8 cellular contexts compared by ENCODE assay signal in the genomic region with DNA sequence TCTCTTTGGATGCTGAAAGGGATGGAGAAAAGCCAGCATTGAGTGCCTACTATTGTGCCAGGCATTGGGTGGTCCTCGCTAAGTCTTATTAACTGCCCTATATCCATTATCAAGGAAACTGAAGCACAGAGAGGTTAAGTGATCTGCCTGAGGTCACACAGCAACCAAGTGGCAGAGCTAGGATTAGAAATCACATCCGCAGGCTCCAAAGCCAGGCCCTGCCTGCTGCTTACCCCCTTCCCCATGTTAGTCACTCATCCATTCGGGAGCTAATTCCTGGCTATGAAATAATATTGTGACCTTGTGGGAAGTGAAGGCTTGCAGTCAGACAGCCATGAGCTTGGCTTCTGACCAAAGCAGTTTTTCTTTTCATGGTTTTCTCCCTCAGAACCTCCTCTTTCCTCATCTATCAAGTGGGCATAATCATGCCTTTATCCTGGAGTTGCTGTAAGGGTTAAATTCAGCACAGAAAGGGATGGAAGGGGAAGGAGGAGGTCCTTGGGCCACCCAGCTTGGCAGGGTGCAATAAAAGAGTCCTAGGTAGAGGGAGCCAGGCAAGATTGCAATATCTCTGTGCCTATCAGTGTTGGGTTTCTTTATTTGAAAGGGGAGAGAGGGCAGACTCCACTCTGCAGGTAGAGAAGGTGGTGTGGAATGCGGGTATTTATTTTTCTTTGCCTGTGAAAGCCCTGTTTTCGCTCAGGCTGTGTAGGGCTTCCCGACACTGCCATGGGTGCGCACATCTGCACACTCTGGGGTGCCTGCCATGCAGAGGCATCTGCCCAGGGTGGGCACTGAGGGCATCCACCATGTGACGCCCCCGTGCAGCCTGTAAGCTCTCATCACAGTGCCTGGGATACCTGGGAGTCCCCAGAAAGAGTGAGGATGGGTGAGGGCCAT. TPM values are rescaled to one million over a fixed set of nuclear protein-coding genes. Genes with fewer than 3 reads are reported as not detected.
DNase-seq lines count a peak whose midpoint lies in the region; ATAC-seq and TF ChIP-seq lines count a peak whose summit lies in the region.

No MANE protein-coding gene starts in this region.

- H3K27me3 Mint-ChIP-seq in CD4-positive, CD25-positive, alpha-beta regulatory T cell, result no peaks in the 10 kb centered on the region
- H3K27me3 Mint-ChIP-seq in nephron (ENCODE audit: low read depth), result no peaks in the 10 kb centered on the region

- no peaks in the 10 kb centered on the region for H3K36me3 Mint-ChIP-seq in CD4-positive, CD25-positive, alpha-beta regulatory T cell
- H3K36me3 Mint-ChIP-seq in nephron (ENCODE audit: low read depth), result no peaks in the 10 kb centered on the region

- no peaks in the 10 kb centered on the region for H3K27me3 ChIP-seq in CD4-positive, CD25-positive, alpha-beta regulatory T cell (ENCODE audit: control insufficient read depth, insufficient read depth, low read length)
- H3K27me3 ChIP-seq in MM.1S (replicated peaks; ENCODE audit: insufficient read depth, low read length) (no peaks in the 10 kb centered on the region), MG63 (no peaks in the 10 kb centered on the region)

- H3K9me3 ChIP-seq in CD4-positive, CD25-positive, alpha-beta regulatory T cell (ENCODE audit: control insufficient read depth in 2 of 2, low read length in 2 of 2), result no peaks in the 10 kb centered on the region
- H3K9me3 ChIP-seq in MM.1S (replicated peaks; ENCODE audit: insufficient read depth, low read length), result no peaks in the 10 kb centered on the region
- H3K9me3 ChIP-seq in MG63, result no peaks in the 10 kb centered on the region

- H3K9ac ChIP-seq in MM.1S (ENCODE audit: low read length), result no peak overlapping the region

- peaks cover 10 to 66% (median 34%) of the 10 kb centered on the region in 4 donors for H3K4me1 Mint-ChIP-seq in CD4-positive, CD25-positive, alpha-beta regulatory T cell
- peaks cover 71% of the 10 kb centered on the region for H3K4me1 Mint-ChIP-seq in nephron

- no peaks in the 10 kb centered on the region for H3K9me2 ChIP-seq in MM.1S (replicated peaks; ENCODE audit: insufficient read depth, low read length)

- peak overlapping the region; percentile 19; the same call in 1 of the 2 replicates for H3K4me2 ChIP-seq in MM.1S (ENCODE audit: low read depth, low read length)

- H3K4me3 ChIP-seq in CD4-positive, CD25-positive, alpha-beta regulatory T cell (ENCODE audit: low read depth, low read length), result no peak overlapping the region
- H3K4me3 ChIP-seq in MM.1S (ENCODE audit: low read length) (no peak overlapping the region), MG63 (no peak overlapping the region)

- peaks cover 9% of the 10 kb centered on the region; the same call in 1 of the 2 replicates for H3F3A ChIP-seq in MM.1S (ENCODE audit: insufficient read depth, low read length)

- DNase-seq in CD4-positive, CD25-positive, alpha-beta regulatory T cell, result no peak
- DNase-seq in MM.1S (no peak), caudate nucleus (lab: John Stamatoyannopoulos, UW) (no peak), COLO829 (ENCODE audit: low spot score) (no peak), MG63 (no peak), retina (no peak)

- no peak for ATAC-seq in CD4-positive, CD25-positive, alpha-beta regulatory T cell (ENCODE audit: low read depth in 2 of 2)
- no peak for ATAC-seq in GM21390 (IDR thresholded peaks at IDR 0.05; ENCODE audit: unreplicated experiment)

- no peaks in the 10 kb centered on the region for H3K9me3 Mint-ChIP-seq in CD4-positive, CD25-positive, alpha-beta regulatory T cell
- H3K9me3 Mint-ChIP-seq in nephron, result no peaks in the 10 kb centered on the region

- H3K36me3 ChIP-seq in CD4-positive, CD25-positive, alpha-beta regulatory T cell (ENCODE audit: control insufficient read depth, insufficient read depth, low read length), result no peaks in the 10 kb centered on the region
- H3K36me3 ChIP-seq in MM.1S (replicated peaks; ENCODE audit: insufficient read depth, low read length), result no peaks in the 10 kb centered on the region
- H3K36me3 ChIP-seq in MG63, result no peaks in the 10 kb centered on the region

- H2AFZ ChIP-seq in MM.1S (ENCODE audit: low read length), result no peak overlapping the region

- peak overlapping the region; percentile 32 to 98 (median 98) for H3K27ac Mint-ChIP-seq in CD4-positive, CD25-positive, alpha-beta regulatory T cell
- peak overlapping the region; percentile 95 to 98 (median 96) for H3K27ac Mint-ChIP-seq in nephron

- H3K27ac ChIP-seq in CD4-positive, CD25-positive, alpha-beta regulatory T cell (ENCODE audit: insufficient read depth, low read length, poor library complexity, severe bottlenecking), result peak overlapping the region; percentile 19
- peak overlapping the region; percentile 38; the same call in 1 of the 2 replicates for H3K27ac ChIP-seq in MM.1S (ENCODE audit: low read length)
- peak overlapping the region; percentile 97 for H3K27ac ChIP-seq in caudate nucleus (ENCODE audit: low read depth, low read length)

- peak overlapping the region; percentile 87 to 93 (median 88) for H3K4me3 Mint-ChIP-seq in CD4-positive, CD25-positive, alpha-beta regulatory T cell
- peak overlapping the region; percentile 79 to 90 (median 81) for H3K4me3 Mint-ChIP-seq in nephron

- H3K79me2 ChIP-seq in MM.1S (ENCODE audit: low read length), result peaks cover 94% of the 10 kb centered on the region

- no peaks in the 10 kb centered on the region for H4K20me1 ChIP-seq in MM.1S (ENCODE audit: insufficient read depth, low read length)

- TF ChIP-seq CTCF in MM.1S (IDR thresholded peaks at IDR 0.05; ENCODE audit: low read length) (no peak), nephron (IDR thresholded peaks at IDR 0.05; ENCODE audit: unreplicated experiment in 3 of 3) (no peak)

- H3K4me1 ChIP-seq in CD4-positive, CD25-positive, alpha-beta regulatory T cell (ENCODE audit: control insufficient read depth, insufficient read depth, low read length, poor library complexity, severe bottlenecking), result peaks cover 41% of the 10 kb centered on the region
- H3K4me1 ChIP-seq in MM.1S (ENCODE audit: low read length), result peaks cover 25% of the 10 kb centered on the region

RNA-seq across cellular contexts. Expression of a gene that starts 11.3 kb away (rescaled TPM):
- 11.4 TPM for total RNA-seq in CD4-positive, CD25-positive, alpha-beta regulatory T cell
- polyA plus RNA-seq in CD4-positive, CD25-positive, alpha-beta regulatory T cell, result 1 to 10 TPM in 3 of 4 donors, under 1 TPM in 1; 0.80 to 1.2 (median 1.1) TPM
- 2.9 and 7.1 TPM in 2 replicates for total RNA-seq in MG63 (2014; rRNA removed; shearing (Covaris generic); ENCODE audit: low replicate concordance)

Comparison
In these comparisons a context has a peak if more than half of its experiments do, and no peak if none do; other contexts are left out.
1. H3K27ac ChIP-seq: peak in every context shown above with its lines; median percentile 97 in caudate nucleus; 38 in MM.1S; 19 in CD4-positive, CD25-positive, alpha-beta regulatory T cell.